In the genomic region with DNA sequence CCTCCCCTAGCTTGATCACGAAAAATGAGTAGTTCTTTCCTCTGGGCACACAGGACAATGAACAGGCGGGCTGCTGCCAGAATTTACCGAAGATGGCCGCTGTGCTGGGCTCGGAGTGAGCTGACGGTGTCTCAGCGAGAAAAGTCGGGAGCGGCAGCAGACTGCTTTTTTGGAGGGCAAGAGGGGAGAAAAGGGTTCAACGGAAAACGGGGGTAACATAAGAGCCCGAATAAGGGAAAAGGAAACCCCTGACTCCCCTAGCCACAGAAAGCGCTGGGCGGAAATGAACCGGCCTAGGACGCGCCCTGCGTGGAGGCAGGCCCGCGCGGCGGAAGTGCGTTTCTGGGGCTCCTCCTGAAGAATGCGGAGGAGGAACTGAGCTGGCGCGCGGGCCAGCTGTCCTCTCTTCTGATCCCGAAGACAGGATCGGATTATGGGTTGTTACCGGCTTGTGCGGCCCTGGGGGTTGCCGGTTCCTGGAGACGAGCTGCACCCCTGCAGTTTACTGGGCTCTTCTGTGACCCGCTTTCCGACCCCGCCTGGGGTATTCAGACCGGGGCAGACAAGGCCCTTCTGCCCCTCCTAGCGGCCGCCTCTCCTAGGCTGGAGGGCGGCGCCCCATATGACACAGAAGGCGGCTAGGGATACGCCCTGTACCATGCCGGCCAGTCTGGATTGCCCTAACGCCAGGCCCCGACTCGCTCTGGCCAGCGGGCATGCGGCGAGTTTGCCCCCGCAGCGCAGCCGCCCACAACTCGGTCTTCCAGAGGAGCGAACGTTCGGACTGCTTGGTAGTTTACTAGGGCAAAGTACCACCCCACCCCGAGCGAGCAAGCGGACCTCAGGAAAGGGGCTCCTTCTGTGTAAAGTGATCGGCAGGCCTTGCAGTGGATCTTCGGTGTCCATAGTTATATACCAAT, we compare ENCODE assay signal across 8 cellular contexts. TPM values are rescaled to one million over a fixed set of nuclear protein-coding genes. Genes with fewer than 3 reads are reported as not detected.
DNase-seq lines count a peak whose midpoint lies in the region; ATAC-seq and TF ChIP-seq lines count a peak whose summit lies in the region.

No MANE protein-coding gene starts in this region.

- CTCF ChIA-PET in activated CD4-positive, alpha-beta memory T cell treated with anti-CD3 and anti-CD28 coated beads, Interleukin-2, amount 10 ng/mL, durations not matched to agents 7 days and 5 days (lab: Charles Lee): interaction anchor here (0.7 to 7.9 kb wide), 22 partner anchors 13 to 549 kb away, joined by 3 to 106 read pairs (median 5); a partner anchor contains a TSS

- POLR2A ChIA-PET in activated CD4-positive, alpha-beta memory T cell treated with anti-CD3 and anti-CD28 coated beads, Interleukin-2, amount 10 ng/mL, durations not matched to agents 7 days and 5 days (lab: Charles Lee): interaction anchor here (0.6 to 15.7 kb wide), 32 partner anchors 9 to 548 kb away, joined by 3 to 822 read pairs (median 4); a partner anchor contains a TSS

- peaks cover 59% of the 10 kb centered on the region for H3K4me1 Mint-ChIP-seq in CD14-positive monocyte
- H3K4me1 Mint-ChIP-seq in activated CD4-positive, alpha-beta memory T cell treated with anti-CD3 and anti-CD28 coated beads, Interleukin-2, amount 10 ng/mL, durations not matched to agents 7 days and 5 days: peaks cover 72% of the 10 kb centered on the region

- peak overlapping the region; percentile 95 to 100 for H3K4me3 Mint-ChIP-seq in CD14-positive monocyte
- H3K4me3 Mint-ChIP-seq in activated CD4-positive, alpha-beta memory T cell treated with anti-CD3 and anti-CD28 coated beads, Interleukin-2, amount 10 ng/mL, durations not matched to agents 7 days and 5 days: peak overlapping the region; percentile 98

- H3K9me3 ChIP-seq in ectodermal cell (ENCODE audit: control insufficient read depth, low read length): no peaks in the 10 kb centered on the region

- H3K27me3 Mint-ChIP-seq in CD14-positive monocyte (ENCODE audit: low read depth in 3 of 3): peaks cover 0 to 3% (median 2%) of the 10 kb centered on the region in 3 donors
- H3K27me3 Mint-ChIP-seq in activated CD4-positive, alpha-beta memory T cell treated with anti-CD3 and anti-CD28 coated beads, Interleukin-2, amount 10 ng/mL, durations not matched to agents 7 days and 5 days: no peaks in the 10 kb centered on the region

- peak; percentile 89 for DNase-seq in CD14-positive monocyte (ENCODE audit: low spot score)
- DNase-seq in GM19240 (ENCODE audit: insufficient read length, low spot score): peak; percentile 57
- DNase-seq in NCI-H748 treated with DMSO at 0.1 percent for 48 hours (lab: John Stamatoyannopoulos, UW): peak; percentile 78
- DNase-seq in activated CD4-positive, alpha-beta memory T cell treated with anti-CD3 and anti-CD28 coated beads, Interleukin-2, amount 10 ng/mL, durations not matched to agents 7 days and 5 days: peak; percentile 88
- DNase-seq in medulla oblongata (ENCODE audit: extremely low spot score): peak; percentile 90
- DNase-seq in stimulated activated CD8-positive, alpha-beta memory T cell treated with anti-CD3 and anti-CD28 coated beads, Interleukin-12 subunit alpha, Interleukin-12 subunit beta, amount 100 ng/mL, for 1 hour (ENCODE audit: low read depth): peak; percentile 69

- H3K27ac ChIP-seq in ectodermal cell (ENCODE audit: insufficient read depth, low read depth, low read length, poor library complexity, severe bottlenecking): peak overlapping the region; percentile 98

- H3K9me3 Mint-ChIP-seq in CD14-positive monocyte: no peaks in the 10 kb centered on the region
- H3K9me3 Mint-ChIP-seq in activated CD4-positive, alpha-beta memory T cell treated with anti-CD3 and anti-CD28 coated beads, Interleukin-2, amount 10 ng/mL, durations not matched to agents 7 days and 5 days: no peaks in the 10 kb centered on the region

- peaks cover 35% of the 10 kb centered on the region for H3K4me1 ChIP-seq in ectodermal cell (ENCODE audit: control insufficient read depth, insufficient read depth, low read length)

- 9 to 10% methylated on average over 62 of the region's 62 CpGs for WGBS in ectodermal cell, 2 experiments

- H3K36me3 Mint-ChIP-seq in CD14-positive monocyte: peaks cover 6 to 9% of the 10 kb centered on the region in 2 donors
- H3K36me3 Mint-ChIP-seq in activated CD4-positive, alpha-beta memory T cell treated with anti-CD3 and anti-CD28 coated beads, Interleukin-2, amount 10 ng/mL, durations not matched to agents 7 days and 5 days (ENCODE audit: low read depth): peaks cover 24% of the 10 kb centered on the region

- TF ChIP-seq CTCF in CD14-positive monocyte (IDR thresholded peaks at IDR 0.05): peak; percentile 54

- intact Hi-C loops in CD14-positive monocyte (cut with micrococcal nuclease): loop anchor here (2.0 to 10.0 kb wide), 6 partner anchors 29 to 62 kb away; no protein-coding TSS in a partner anchor

- no peaks in the 10 kb centered on the region for H3K36me3 ChIP-seq in ectodermal cell (ENCODE audit: control insufficient read depth, insufficient read depth, low read length)

- peak overlapping the region; percentile 62 for H3K4me3 ChIP-seq in ectodermal cell (ENCODE audit: insufficient read depth, low read depth, low read length)

- no peaks in the 10 kb centered on the region for H3K27me3 ChIP-seq in ectodermal cell (ENCODE audit: control insufficient read depth, insufficient read depth, low read length, poor library complexity, severe bottlenecking)

- peak; percentile 75 for ATAC-seq in HG03457 (IDR thresholded peaks at IDR 0.05; ENCODE audit: unreplicated experiment)

- H3K27ac Mint-ChIP-seq in CD14-positive monocyte: peak overlapping the region; percentile 99 to 100 (median 100)
- H3K27ac Mint-ChIP-seq in activated CD4-positive, alpha-beta memory T cell treated with anti-CD3 and anti-CD28 coated beads, Interleukin-2, amount 10 ng/mL, durations not matched to agents 7 days and 5 days: peak overlapping the region; percentile 99

RNA-seq across cellular contexts. Expression of a gene that starts 30.1 kb away (rescaled TPM):
- polyA plus RNA-seq in CD14-positive monocyte: 10 to 100 TPM; 33.1 to 58.0 TPM
- total RNA-seq in activated CD4-positive, alpha-beta memory T cell treated with anti-CD3 and anti-CD28 coated beads, Interleukin-2, amount 10 ng/mL, durations not matched to agents 7 days and 5 days: 100 to 1,000 TPM; 122 to 128 TPM
- 68.0 TPM for polyA plus RNA-seq in ectodermal cell (2013, experiment 1 of 4)
- 68.0 TPM for polyA plus RNA-seq in ectodermal cell (2013, experiment 2 of 4)
- 52.9 TPM for polyA plus RNA-seq in ectodermal cell (2013, experiment 3 of 4)
- 64.7 TPM for polyA plus RNA-seq in ectodermal cell (2013, experiment 4 of 4)

Comparison
In these comparisons a context has a peak if more than half of its experiments do, and no peak if none do; other contexts are left out.
1. Peak in every context shown above with its lines: DNase-seq, ATAC-seq, H3K4me3 ChIP-seq and H3K27ac ChIP-seq.